Comparison of ENCODE assay signal across 1 cellular context in genomic region chr16:30660424-30661251, GRCh38.
TF ChIP-seq lines count a peak whose summit lies in the region.

No MANE protein-coding gene starts in this region.

TF ChIP-seq in IMR-90, 13 proteins besides CTCF, POLR2A, EP300 and RAD21:
- TF ChIP-seq MAFK (IDR thresholded peaks at IDR 0.05; ENCODE audit: low read depth, low read length): no peak
- TF ChIP-seq MXI1 (IDR thresholded peaks at IDR 0.05; ENCODE audit: borderline replicate concordance, low read depth, low read length): no peak
- no peak for TF ChIP-seq ELK1 (IDR thresholded peaks at IDR 0.05; ENCODE audit: borderline replicate concordance, low read depth, low read length)
- TF ChIP-seq RCOR1 (IDR thresholded peaks at IDR 0.05; ENCODE audit: insufficient replicate concordance, low read length): no peak
- TF ChIP-seq USF2 (IDR thresholded peaks at IDR 0.05; ENCODE audit: low read depth, low read length): no peak
- no peak for TF ChIP-seq BHLHE40 (IDR thresholded peaks at IDR 0.05; ENCODE audit: low read depth, low read length)
- no peak for TF ChIP-seq SMC3 (IDR thresholded peaks at IDR 0.05; ENCODE audit: low read depth, low read length)
- TF ChIP-seq FOS (IDR thresholded peaks at IDR 0.05; ENCODE audit: low read depth, low read length): no peak
- no peak for TF ChIP-seq NFE2L2 (IDR thresholded peaks at IDR 0.05; ENCODE audit: low read depth, low read length)
- no peak for TF ChIP-seq CHD1 (IDR thresholded peaks at IDR 0.05; ENCODE audit: low read depth, low read length)
- no peak for TF ChIP-seq RFX5 (IDR thresholded peaks at IDR 0.05; ENCODE audit: low read depth, low read length)
- TF ChIP-seq CEBPB (IDR thresholded peaks at IDR 0.05; ENCODE audit: low read depth, low read length): no peak
- TF ChIP-seq MAZ (IDR thresholded peaks at IDR 0.05; ENCODE audit: borderline replicate concordance, low read depth, low read length): no peak
TF ChIP-seq in IMR-90: peak in this region for 0.
